ENCODE assay signal across 9 cellular contexts in the genomic region with DNA sequence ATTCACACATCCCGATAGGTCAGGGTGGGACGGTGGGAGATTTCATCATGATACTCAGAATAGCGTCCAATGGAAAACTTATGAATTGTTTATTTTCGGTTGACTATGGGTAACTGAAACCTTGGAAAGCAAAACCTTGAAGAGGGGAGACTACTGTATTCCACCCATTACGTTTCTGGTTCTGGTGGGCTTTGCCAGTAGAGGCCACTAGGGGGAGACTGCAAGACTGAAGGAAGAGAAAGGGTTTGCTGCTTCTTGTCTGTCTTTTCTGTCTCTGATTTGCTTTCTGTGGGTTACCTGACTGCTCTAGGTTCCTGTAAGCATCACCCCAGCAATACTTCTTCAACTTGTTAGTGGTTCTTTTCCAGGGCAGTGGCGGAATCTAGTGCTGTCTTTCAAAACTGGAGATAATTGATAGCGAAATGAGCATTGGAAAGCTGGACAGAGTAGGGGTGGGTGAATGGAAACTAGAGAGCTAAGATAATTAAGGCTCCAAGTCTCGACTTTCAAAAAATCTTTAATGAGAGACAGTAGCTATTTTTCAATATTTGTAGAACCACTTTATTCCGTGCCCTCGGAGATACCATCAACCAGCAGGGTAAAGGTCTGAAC. TPM values are rescaled to one million over a fixed set of nuclear protein-coding genes. Genes with fewer than 3 reads are reported as not detected.
DNase-seq lines count a peak whose midpoint lies in the region; ATAC-seq and TF ChIP-seq lines count a peak whose summit lies in the region.
"Had no signal": no experiment of that assay in that cellular context is flagged by ENCODE, and none has a peak within 500 bp of the region (broad histone marks: within the 10 kb centered on the region; RNA-seq: fewer than 3 reads in every experiment).

No MANE protein-coding gene starts in this region.

- H3K27me3 ChIP-seq in body of pancreas = no peaks in the 10 kb centered on the region

- ATAC-seq in GM21529 (IDR thresholded peaks at IDR 0.05; ENCODE audit: unreplicated experiment) = peak; percentile 79
- no peak for ATAC-seq in body of pancreas

- H3K4me3 ChIP-seq in body of pancreas = no peak overlapping the region

- 57 to 59% methylated on average over 10 of the region's 10 CpGs for WGBS in body of pancreas, 2 donors

- H3K9me3 ChIP-seq in body of pancreas = no peaks in the 10 kb centered on the region

- H3K27ac ChIP-seq in body of pancreas = no peak overlapping the region

- TF ChIP-seq POLR2A in body of pancreas (IDR thresholded peaks at IDR 0.05) = no peak

- H3K4me1 ChIP-seq in body of pancreas = no peaks in the 10 kb centered on the region

- intact Hi-C loops in body of pancreas (cut with DNase I) = no loop called here

- no peaks in the 10 kb centered on the region for H3K36me3 ChIP-seq in body of pancreas (replicated peaks in 1 of 2; ENCODE audit: insufficient read depth in 1 of 2, low read depth in 2 of 2)

- peak; percentile 13 to 34 (median 26) for TF ChIP-seq CTCF in body of pancreas (IDR thresholded peaks at IDR 0.05)

- peak; percentile 43 for DNase-seq in DMS53 (lab: John Stamatoyannopoulos, UW)
- no peak for DNase-seq in DMS53 treated with DMSO at 0.1 percent for 48 hours (lab: John Stamatoyannopoulos, UW; ENCODE audit: unreplicated experiment)
- peak; percentile 3 for DNase-seq in M059J (ENCODE audit: low read depth)
- peak in 2 of 4 donors; percentile 15 to 23 for DNase-seq in body of pancreas
- peak in 2 of 3 donors; percentile 12 to 27 for DNase-seq in stimulated activated CD4-positive, alpha-beta T cell treated with anti-CD3 and anti-CD28 coated beads, Interleukin-12 subunit alpha, Interleukin-12 subunit beta, amount 100 ng/mL, for 48 hours (ENCODE audit: low read depth in 2 of 3, low spot score in 1 of 3)
- DNase-seq in NCI-H2107 (lab: John Stamatoyannopoulos, UW) = no peak
- no peak for DNase-seq in NCI-H187 (lab: John Stamatoyannopoulos, UW)

RNA-seq across cellular contexts. Expression of gene GRIN3A, which starts 27.0 kb away (rescaled TPM):
- not detected in 2 replicates for total RNA-seq in M059J (2014; rRNA removed; shearing (Covaris generic))
- total RNA-seq in body of pancreas = under 1 TPM in 1 of 2 donors, not detected in 1; under 0.01 TPM
- total RNA-seq: activated CD8-positive, alpha-beta memory T cell treated with anti-CD3 and anti-CD28 coated beads for 36 hours had no signal

Comparison
In these comparisons a context has a peak if more than half of its experiments do, and no peak if none do; other contexts are left out.
1. DNase-seq: peak in DMS53 (single experiment), M059J (single experiment) and stimulated activated CD4-positive, alpha-beta T cell treated with anti-CD3 and anti-CD28 coated beads, Interleukin-12 subunit alpha, Interleukin-12 subunit beta, amount 100 ng/mL, for 48 hours (2 of 3); none in DMS53 treated with DMSO at 0.1 percent for 48 hours (single experiment), NCI-H2107 (single experiment) and NCI-H187 (0 of 2).